ENCODE assay signal across 1 cellular context in genomic region chr15:101090460-101090853, GRCh38.
TF ChIP-seq lines count a peak whose summit lies in the region.

No MANE protein-coding gene starts in this region.

TF ChIP-seq in IMR-90, 13 proteins besides CTCF, POLR2A, EP300 and RAD21:
- no peak for TF ChIP-seq RCOR1 (IDR thresholded peaks at IDR 0.05; ENCODE audit: insufficient replicate concordance, low read length)
- no peak for TF ChIP-seq ELK1 (IDR thresholded peaks at IDR 0.05; ENCODE audit: borderline replicate concordance, low read depth, low read length)
- TF ChIP-seq MAFK (IDR thresholded peaks at IDR 0.05; ENCODE audit: low read depth, low read length), result no peak
- no peak for TF ChIP-seq MAZ (IDR thresholded peaks at IDR 0.05; ENCODE audit: borderline replicate concordance, low read depth, low read length)
- no peak for TF ChIP-seq MXI1 (IDR thresholded peaks at IDR 0.05; ENCODE audit: borderline replicate concordance, low read depth, low read length)
- no peak for TF ChIP-seq CEBPB (IDR thresholded peaks at IDR 0.05; ENCODE audit: low read depth, low read length)
- no peak for TF ChIP-seq RFX5 (IDR thresholded peaks at IDR 0.05; ENCODE audit: low read depth, low read length)
- no peak for TF ChIP-seq CHD1 (IDR thresholded peaks at IDR 0.05; ENCODE audit: low read depth, low read length)
- TF ChIP-seq FOS (IDR thresholded peaks at IDR 0.05; ENCODE audit: low read depth, low read length), result no peak
- no peak for TF ChIP-seq USF2 (IDR thresholded peaks at IDR 0.05; ENCODE audit: low read depth, low read length)
- TF ChIP-seq NFE2L2 (IDR thresholded peaks at IDR 0.05; ENCODE audit: low read depth, low read length), result no peak
- TF ChIP-seq SMC3 (IDR thresholded peaks at IDR 0.05; ENCODE audit: low read depth, low read length), result no peak
- no peak for TF ChIP-seq BHLHE40 (IDR thresholded peaks at IDR 0.05; ENCODE audit: low read depth, low read length)
